In genomic region chr18:12556946-12557806, GRCh38 we compare ENCODE assay signal across 26 cellular contexts.
"Had no signal": no experiment of that assay in that cellular context is flagged by ENCODE, and none has a peak within 500 bp of the region (broad histone marks: within the 10 kb centered on the region; RNA-seq: fewer than 3 reads in every experiment).

No MANE protein-coding gene starts in this region.

- DNase-seq: Karpas-422, KG1, MG63, NCI-H1092, NCI-H1105 treated with DMSO at 0.1 percent for 48 hours, NCI-H1417 treated with DMSO at 0.1 percent for 48 hours, NCI-H146, NCI-H1694 treated with DMSO at 0.1 percent for 48 hours, NCI-H1930, NCI-H2081, NCI-H2171, NCI-H226, NCI-H446, NCI-H510A, NCI-H524 treated with DMSO at 0.1 percent for 48 hours, NCI-H69, NCI-H774, Right ventricle myocardium superior, RPMI8226, SIG-M5, SW 1271 had no signal

- H3K4me3 ChIP-seq: MG63, SJSA1, SK-N-MC had no signal

- H3K4me1 ChIP-seq: SJSA1 had no signal

- FAIRE-seq: HTR-8/SVneo, RCC 7860 had no signal

- H3K27me3 ChIP-seq: MG63, SJSA1 had no signal

- H3K36me3 ChIP-seq: SJSA1 had no signal

- H3K27ac ChIP-seq: HL-60, SJSA1, SK-N-MC had no signal
